ENCODE assay signal across 8 cellular contexts in genomic region chrX:110180176-110180927, GRCh38.
DNase-seq lines count a peak whose midpoint lies in the region; ATAC-seq and TF ChIP-seq lines count a peak whose summit lies in the region.

No MANE protein-coding gene starts in this region.

- H3K27me3 ChIP-seq in PC-3 (ENCODE audit: low read length) = no peaks in the 10 kb centered on the region
- H3K27me3 ChIP-seq in hepatocyte = no peaks in the 10 kb centered on the region

- no peaks in the 10 kb centered on the region for H3K9me2 ChIP-seq in PC-3 (replicated peaks; ENCODE audit: low read length)
- no peaks in the 10 kb centered on the region for H3K9me2 ChIP-seq in hepatocyte (replicated peaks; ENCODE audit: insufficient read depth)

- H3K36me3 ChIP-seq in PC-3 (ENCODE audit: low read depth, low read length) = no peaks in the 10 kb centered on the region
- H3K36me3 ChIP-seq in hepatocyte (replicated peaks; ENCODE audit: insufficient read depth, low read depth) = no peaks in the 10 kb centered on the region

- no peak overlapping the region for H3K4me3 Mint-ChIP-seq in activated T-helper 2 cell treated with anti-CD3 and anti-CD28 coated beads, Interferon-gamma antibody, Interleukin-2, Interleukin-4, amounts not matched to agents 10 μg/mL and 5 μg/mL and 100 μg/mL, durations not matched to agents 14 hours and 24 hours and 36 hours (ENCODE audit: low read depth)

- intact Hi-C loops in PC-3 (cut with micrococcal nuclease) = loop anchor here (5.0 kb wide), 1 partner anchor 42 kb away; no protein-coding TSS in a partner anchor
- intact Hi-C loops in activated T-helper 2 cell treated with anti-CD3 and anti-CD28 coated beads, Interferon-gamma antibody, Interleukin-2, Interleukin-4, amounts not matched to agents 10 μg/mL and 5 μg/mL and 100 μg/mL, durations not matched to agents 14 hours and 24 hours and 36 hours (cut with micrococcal nuclease) = no loop called here

- CTCF ChIA-PET in PC-3 (lab: Charles Lee) = no interaction called here

- H3K27me3 Mint-ChIP-seq in activated T-helper 2 cell treated with anti-CD3 and anti-CD28 coated beads, Interferon-gamma antibody, Interleukin-2, Interleukin-4, amounts not matched to agents 10 μg/mL and 5 μg/mL and 100 μg/mL, durations not matched to agents 14 hours and 24 hours and 36 hours (ENCODE audit: low read depth) = no peaks in the 10 kb centered on the region

- H3K27ac Mint-ChIP-seq in activated T-helper 2 cell treated with anti-CD3 and anti-CD28 coated beads, Interferon-gamma antibody, Interleukin-2, Interleukin-4, amounts not matched to agents 10 μg/mL and 5 μg/mL and 100 μg/mL, durations not matched to agents 14 hours and 24 hours and 36 hours = no peak overlapping the region

- no peaks in the 10 kb centered on the region for H3K9me3 Mint-ChIP-seq in activated T-helper 2 cell treated with anti-CD3 and anti-CD28 coated beads, Interferon-gamma antibody, Interleukin-2, Interleukin-4, amounts not matched to agents 10 μg/mL and 5 μg/mL and 100 μg/mL, durations not matched to agents 14 hours and 24 hours and 36 hours

- H2AFZ ChIP-seq in PC-3 (ENCODE audit: low read length) = no peak overlapping the region
- no peak overlapping the region for H2AFZ ChIP-seq in hepatocyte

- ATAC-seq in GM21723 (IDR thresholded peaks at IDR 0.05; ENCODE audit: unreplicated experiment) = peak; percentile 24
- ATAC-seq in PC-3 = peak; percentile 88
- ATAC-seq in left lobe of liver = no peak

- DNase-seq in AG20443 (ENCODE audit: low spot score) = peak; percentile 66
- peak; percentile 65 for DNase-seq in PC-3
- peak; percentile 37 for DNase-seq in hepatocyte (ENCODE audit: low spot score)
- no peak for DNase-seq in DMS 273 treated with DMSO at 0.1 percent for 48 hours (lab: John Stamatoyannopoulos, UW)
- no peak for DNase-seq in NCI-H526 (lab: John Stamatoyannopoulos, UW)
- no peak for DNase-seq in left lobe of liver (ENCODE audit: low spot score)
- no peak for DNase-seq in activated T-helper 2 cell treated with anti-CD3 and anti-CD28 coated beads, Interferon-gamma antibody, Interleukin-2, Interleukin-4, amounts not matched to agents 10 μg/mL and 5 μg/mL and 100 μg/mL, durations not matched to agents 14 hours and 24 hours and 36 hours (ENCODE audit: low spot score)

- no peaks in the 10 kb centered on the region for H3K9me3 ChIP-seq in PC-3 (ENCODE audit: low read length)
- no peaks in the 10 kb centered on the region for H3K9me3 ChIP-seq in hepatocyte (ENCODE audit: low read depth)

- no peaks in the 10 kb centered on the region for H3F3A ChIP-seq in PC-3 (ENCODE audit: low read length, unreplicated experiment)

- no peaks in the 10 kb centered on the region for H3K79me2 ChIP-seq in PC-3 (ENCODE audit: low read length)
- H3K79me2 ChIP-seq in hepatocyte = no peaks in the 10 kb centered on the region

- 78% methylated on average over 5 of the region's 5 CpGs for WGBS in hepatocyte (ENCODE audit: low lambda C conversion rate, missing lambda C conversion rate)

- H3K4me1 ChIP-seq in PC-3 (ENCODE audit: insufficient read depth, low read length) = peaks cover 42% of the 10 kb centered on the region
- H3K4me1 ChIP-seq in hepatocyte (ENCODE audit: insufficient read depth) = peaks cover 6% of the 10 kb centered on the region

- peak overlapping the region; percentile 74 for H3K9ac ChIP-seq in PC-3 (ENCODE audit: low read length)

- H3K4me3 ChIP-seq in PC-3 (ENCODE audit: low read length) (peak overlapping the region; percentile 46; the same call in 1 of the 2 replicates), hepatocyte (no peak overlapping the region)

- TF ChIP-seq CTCF in PC-3 (conservative IDR thresholded peaks at IDR 0.05; ENCODE audit: low read depth, low read length) = no peak
- no peak for TF ChIP-seq CTCF in hepatocyte (IDR thresholded peaks at IDR 0.05; ENCODE audit: poor library complexity)

- peaks cover 12% of the 10 kb centered on the region for H3K4me1 Mint-ChIP-seq in activated T-helper 2 cell treated with anti-CD3 and anti-CD28 coated beads, Interferon-gamma antibody, Interleukin-2, Interleukin-4, amounts not matched to agents 10 μg/mL and 5 μg/mL and 100 μg/mL, durations not matched to agents 14 hours and 24 hours and 36 hours (ENCODE audit: low read depth)

- H3K4me2 ChIP-seq in PC-3 (ENCODE audit: low read length) (peak overlapping the region; percentile 79), hepatocyte (no peak overlapping the region)

- POLR2A ChIA-PET in PC-3 (lab: Charles Lee; ENCODE audit: unreplicated experiment) = interaction anchor here (0.6 kb wide), 2 partner anchors 136 to 203 kb away, joined by 3 to 6 read pairs; no protein-coding TSS in a partner anchor

- H3K27ac ChIP-seq in PC-3 (ENCODE audit: low read length) = peak overlapping the region; percentile 98
- H3K27ac ChIP-seq in hepatocyte = no peak overlapping the region

- BruUV-seq in PC-3 (replicated peaks; lab: Mats Ljungman, UMichigan) = no TSS peak

- H4K20me1 ChIP-seq in PC-3 (ENCODE audit: low read length) (no peaks in the 10 kb centered on the region), hepatocyte (ENCODE audit: insufficient read depth, poor library complexity, severe bottlenecking) (no peaks in the 10 kb centered on the region)

- peaks cover 18% of the 10 kb centered on the region for H3K36me3 Mint-ChIP-seq in activated T-helper 2 cell treated with anti-CD3 and anti-CD28 coated beads, Interferon-gamma antibody, Interleukin-2, Interleukin-4, amounts not matched to agents 10 μg/mL and 5 μg/mL and 100 μg/mL, durations not matched to agents 14 hours and 24 hours and 36 hours (ENCODE audit: low read depth)

Comparison
In these comparisons a context has a peak if more than half of its experiments do, and no peak if none do; other contexts are left out.
1. DNase-seq: peak in AG20443 (single experiment), PC-3 (single experiment) and hepatocyte (single experiment); none in DMS 273 treated with DMSO at 0.1 percent for 48 hours (single experiment), NCI-H526 (0 of 2), left lobe of liver (single experiment) and activated T-helper 2 cell treated with anti-CD3 and anti-CD28 coated beads, Interferon-gamma antibody, Interleukin-2, Interleukin-4, amounts not matched to agents 10 μg/mL and 5 μg/mL and 100 μg/mL, durations not matched to agents 14 hours and 24 hours and 36 hours (single experiment).